10 cellular contexts compared by ENCODE assay signal in the genomic region with DNA sequence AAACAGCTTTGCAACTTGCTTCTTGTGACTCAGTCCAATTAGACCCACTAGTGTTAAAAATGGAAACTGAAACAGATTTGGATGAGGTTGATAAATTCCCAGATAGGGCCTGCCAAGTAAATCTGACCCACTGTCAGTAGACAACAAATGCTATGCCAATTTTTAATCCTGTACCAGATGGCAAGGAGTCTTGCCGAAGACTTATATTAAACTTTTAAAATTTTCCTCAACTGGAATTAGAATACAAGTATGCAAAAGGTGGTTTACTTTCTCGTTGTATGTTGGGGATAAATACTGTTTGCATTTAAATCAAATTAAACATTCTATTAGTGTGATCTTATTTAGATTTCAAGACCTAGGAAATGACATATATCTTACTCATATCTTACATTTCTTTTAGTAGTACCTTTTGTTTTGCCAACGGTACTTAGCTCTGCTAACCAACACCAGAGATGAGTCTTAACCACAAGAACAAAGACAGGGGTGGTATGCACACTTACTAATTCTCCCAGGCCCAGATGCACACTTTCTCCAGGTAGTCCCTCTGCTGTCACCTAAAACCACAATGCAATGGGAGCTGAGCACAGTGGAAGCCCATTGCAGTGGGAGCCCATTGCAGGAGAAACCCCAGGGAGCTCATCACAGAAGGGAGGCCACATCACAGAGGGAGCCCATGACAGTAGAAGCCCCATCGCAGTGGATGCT.
DNase-seq lines count a peak whose midpoint lies in the region; ATAC-seq, FAIRE-seq and TF ChIP-seq lines count a peak whose summit lies in the region.
"Had no signal": no experiment of that assay in that cellular context is flagged by ENCODE, and none has a peak within 500 bp of the region (broad histone marks: within the 10 kb centered on the region; RNA-seq: fewer than 3 reads in every experiment).

No MANE protein-coding gene starts in this region.

- H3K4me2 ChIP-seq in endothelial cell of umbilical vein (ENCODE audit: insufficient read depth, low read length): peak overlapping the region; percentile 28

- TF ChIP-seq CTCF in left ventricle myocardium inferior (IDR thresholded peaks at IDR 0.05; ENCODE audit: borderline replicate concordance): no peak
- TF ChIP-seq CTCF in endothelial cell of umbilical vein (IDR thresholded peaks at IDR 0.05; ENCODE audit: extremely low read depth in 1 of 2, insufficient read depth in 1 of 2, low read depth in 1 of 2, low read length in 2 of 2): no peak
- no peak for TF ChIP-seq CTCF in tibial artery (IDR thresholded peaks at IDR 0.05)

- POLR2A ChIA-PET in endothelial cell of umbilical vein (lab: Charles Lee): interaction anchor here (0.5 to 1.8 kb wide), 3 partner anchors 23 to 78 kb away, joined by 4 to 8 read pairs (median 6); partner anchors contain the start of gene WWTR1

- intact Hi-C loops in left ventricle myocardium inferior (cut with micrococcal nuclease) (loop anchor here (10.0 kb wide), 1 partner anchor 75 kb away; the partner anchor contains the start of gene WWTR1), left ventricle myocardium superior (cut with micrococcal nuclease) (no loop called here), endothelial cell of umbilical vein (cut with micrococcal nuclease) (loop anchor here (1.0 kb wide), 2 partner anchors 9 to 20 kb away; no protein-coding TSS in a partner anchor), tibial artery (cut with DNase I; ENCODE audit: low total_unique reads) (loop anchor here (5.0 kb wide), 1 partner anchor 77 kb away; the partner anchor contains the start of gene WWTR1)

- no peaks in the 10 kb centered on the region for H4K20me1 ChIP-seq in endothelial cell of umbilical vein (replicated peaks; ENCODE audit: control insufficient read depth, extremely low read depth, insufficient read depth, low read length)

- DNase-seq in left ventricle myocardium inferior (no peak), left ventricle myocardium superior (no peak), endothelial cell of umbilical vein (ENCODE audit: low read depth, low spot score) (peak; percentile 71), tibial artery (no peak), DMS53 (lab: John Stamatoyannopoulos, UW) (no peak), OCI-M1 (lab: John Stamatoyannopoulos, UW) (no peak), NCI-H2227 (lab: John Stamatoyannopoulos, UW; ENCODE audit: unreplicated experiment) (no peak)
- peak; percentile 51 for DNase-seq in Jurkat, Clone E6-1 (ENCODE audit: low read depth, low spot score)
- DNase-seq: COR-L47 had no signal

- peak; percentile 49 for FAIRE-seq in endothelial cell of umbilical vein (lab: Jason Lieb, UNC)

- peaks cover 92% of the 10 kb centered on the region for H3K4me1 ChIP-seq in left ventricle myocardium inferior
- H3K4me1 ChIP-seq in endothelial cell of umbilical vein (ENCODE audit: control insufficient read depth, extremely low read depth, insufficient read depth, low read length): peaks cover 90% of the 10 kb centered on the region
- peaks cover 0 to 99% (median 86%) of the 10 kb centered on the region in 4 donors for H3K4me1 ChIP-seq in tibial artery

- H3K36me3 ChIP-seq in left ventricle myocardium inferior: no peaks in the 10 kb centered on the region
- no peaks in the 10 kb centered on the region for H3K36me3 ChIP-seq in endothelial cell of umbilical vein (ENCODE audit: control insufficient read depth in 2 of 2, extremely low read depth in 1 of 2, insufficient read depth in 2 of 2, low read length in 2 of 2)
- no peaks in the 10 kb centered on the region for H3K36me3 ChIP-seq in tibial artery

- peak overlapping the region; percentile 27 for H3K9ac ChIP-seq in endothelial cell of umbilical vein (replicated peaks; ENCODE audit: extremely low read depth, insufficient read depth, low read length)

- H3K27ac ChIP-seq in left ventricle myocardium inferior (replicated peaks): peak overlapping the region; percentile 9
- H3K27ac ChIP-seq in endothelial cell of umbilical vein (ENCODE audit: insufficient read depth, low read depth, low read length): peak overlapping the region; percentile 86
- peak overlapping the region; percentile 29 to 51 for H3K27ac ChIP-seq in tibial artery
- H3K27ac ChIP-seq: dorsolateral prefrontal cortex had no signal

- dilution Hi-C loops in endothelial cell of umbilical vein (cut with MboI; ENCODE audit: extremely low pct_ligation_motif_present, low sequenced_read_pairs): no loop called here

- CTCF ChIA-PET in endothelial cell of umbilical vein (lab: Charles Lee): interaction anchor here (1.0 to 2.4 kb wide), 7 partner anchors 8 to 228 kb away, joined by 3 to 10 read pairs (median 4); partner anchors contain the start of gene WWTR1

- ATAC-seq in left ventricle myocardium superior: no peak

- peak; percentile 27 for TF ChIP-seq POLR2A in endothelial cell of umbilical vein (IDR thresholded peaks at IDR 0.05; ENCODE audit: low read depth, low read length)

- no peak overlapping the region for H2AFZ ChIP-seq in endothelial cell of umbilical vein (ENCODE audit: low read depth, low read length)

- H3K79me2 ChIP-seq in endothelial cell of umbilical vein (ENCODE audit: control insufficient read depth, insufficient read depth, low read length): peaks cover 82% of the 10 kb centered on the region

- H3K9me3 ChIP-seq in left ventricle myocardium inferior (replicated peaks) (no peaks in the 10 kb centered on the region), endothelial cell of umbilical vein (replicated peaks; ENCODE audit: control insufficient read depth, insufficient read depth, low read length) (no peaks in the 10 kb centered on the region), tibial artery (no peaks in the 10 kb centered on the region)

- H3K27me3 ChIP-seq in left ventricle myocardium inferior (ENCODE audit: low read depth) (no peaks in the 10 kb centered on the region), endothelial cell of umbilical vein (ENCODE audit: control insufficient read depth in 2 of 2, insufficient read depth in 2 of 2, low read length in 2 of 2) (no peaks in the 10 kb centered on the region), tibial artery (no peaks in the 10 kb centered on the region)
- H3K27me3 ChIP-seq: dorsolateral prefrontal cortex had no signal

- no peak overlapping the region for H3K4me3 ChIP-seq in left ventricle myocardium inferior
- H3K4me3 ChIP-seq in Jurkat, Clone E6-1 (ENCODE audit: low read length): no peak overlapping the region
- no peak overlapping the region for H3K4me3 ChIP-seq in endothelial cell of umbilical vein (replicated peaks in 1 of 3; ENCODE audit: insufficient read depth in 1 of 3, low read depth in 1 of 3, low read length in 3 of 3)
- no peak overlapping the region for H3K4me3 ChIP-seq in tibial artery
- H3K4me3 ChIP-seq: dorsolateral prefrontal cortex had no signal

- H3K9me1 ChIP-seq in endothelial cell of umbilical vein (replicated peaks; ENCODE audit: control insufficient read depth, extremely low read depth, insufficient read depth, low read length): no peaks in the 10 kb centered on the region

- BruUV-seq in endothelial cell of umbilical vein (replicated peaks; lab: Mats Ljungman, UMichigan): no TSS peak

TF ChIP-seq in endothelial cell of umbilical vein, 7 proteins besides CTCF, POLR2A, EP300 and RAD21:
- TF ChIP-seq FOS (IDR thresholded peaks at IDR 0.05; ENCODE audit: borderline replicate concordance, insufficient read depth, low read length): peak; percentile 64
- no peak for TF ChIP-seq POLR2AphosphoS5 (IDR thresholded peaks at IDR 0.05; ENCODE audit: insufficient read depth, low read depth, low read length)
- no peak for TF ChIP-seq MAX (IDR thresholded peaks at IDR 0.05; ENCODE audit: insufficient read depth, insufficient read length)
- TF ChIP-seq GATA2 (IDR thresholded peaks at IDR 0.05; ENCODE audit: insufficient read depth, insufficient read length, low read depth, low read length): peak; percentile 62
- TF ChIP-seq EZH2 (IDR thresholded peaks at IDR 0.05; ENCODE audit: borderline replicate concordance, low read depth, low read length, severe bottlenecking): no peak
- peak; percentile 45 for TF ChIP-seq JUN (IDR thresholded peaks at IDR 0.05; ENCODE audit: borderline replicate concordance, insufficient read depth, insufficient read length, low read depth)

Comparison
In these comparisons a context has a peak if more than half of its experiments do, and no peak if none do; other contexts are left out.
1. DNase-seq: peak in Jurkat, Clone E6-1 (single experiment) and endothelial cell of umbilical vein (single experiment); none in left ventricle myocardium inferior (single experiment), left ventricle myocardium superior (single experiment), tibial artery (0 of 2), DMS53 (single experiment), OCI-M1 (single experiment) and NCI-H2227 (single experiment).
2. H3K27ac ChIP-seq: peak in every context shown above with its lines; median percentile 86 in endothelial cell of umbilical vein; 40 in tibial artery; 9 in left ventricle myocardium inferior.